Comparison of ENCODE assay signal across 1 cellular context in genomic region chr3:188152660-188153497, GRCh38.
A peak's percentile ranks its signal among the peaks of the same experiment; 100 is the strongest.
TF ChIP-seq lines count a peak whose summit lies in the region.

No MANE protein-coding gene starts in this region.

TF ChIP-seq in HepG2, 621 proteins besides CTCF, POLR2A, EP300 and RAD21 (continued from another document):
- no peak for TF ChIP-seq SOX13 (IDR thresholded peaks at IDR 0.05)
- no peak for TF ChIP-seq SOX13 (CRISPR knock-in tag; conservative IDR thresholded peaks at IDR 0.05 in 1 of 2, IDR thresholded peaks at IDR 0.05 in 1 of 2)
- TF ChIP-seq RCOR2 (CRISPR knock-in tag; IDR thresholded peaks at IDR 0.05): no peak
- TF ChIP-seq ZNF883 (CRISPR knock-in tag; IDR thresholded peaks at IDR 0.05; ENCODE audit: not compliant biosample characterization): no peak
- TF ChIP-seq BCL6 (CRISPR knock-in tag; IDR thresholded peaks at IDR 0.05): peak; percentile 70
